Comparison of ENCODE assay signal across 11 cellular contexts in the genomic region with DNA sequence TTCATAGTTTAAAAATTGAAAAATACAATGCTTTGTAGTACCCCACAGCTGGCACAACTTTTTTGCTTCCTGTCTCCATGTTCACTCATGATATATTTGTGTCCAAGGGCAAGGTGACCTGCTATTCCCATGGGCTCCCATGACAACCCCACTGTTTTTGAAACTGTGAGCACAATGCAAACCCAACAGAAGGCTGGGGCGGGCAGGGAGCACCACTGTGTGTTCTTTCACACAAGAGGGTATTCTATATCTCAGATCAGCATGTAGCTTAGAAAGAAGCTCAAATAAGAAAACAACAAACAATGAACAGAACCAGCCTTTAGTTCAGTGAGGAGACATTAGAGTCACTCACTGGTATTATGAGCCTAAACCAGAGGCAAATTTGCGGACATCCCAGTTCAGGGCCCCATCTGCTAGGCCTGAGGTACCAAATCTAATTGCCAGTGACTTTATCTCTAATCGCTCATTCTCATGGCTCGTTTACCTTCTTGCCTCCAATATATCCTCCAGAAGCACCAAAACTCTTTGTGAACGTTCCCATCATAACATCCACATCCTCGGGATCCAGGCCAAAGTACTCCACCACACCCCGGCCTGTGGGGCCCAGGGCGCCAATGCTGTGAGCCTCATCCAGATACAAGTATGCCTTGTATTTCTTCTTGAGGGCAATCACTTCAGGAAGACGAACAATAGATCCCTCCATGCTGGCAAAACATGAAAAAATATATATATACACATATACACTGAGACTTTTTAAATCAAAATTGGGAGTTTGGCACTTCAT. TPM values are rescaled to one million over a fixed set of nuclear protein-coding genes. Genes with fewer than 3 reads are reported as not detected.
DNase-seq lines count a peak whose midpoint lies in the region; ATAC-seq and TF ChIP-seq lines count a peak whose summit lies in the region.
"Had no signal": no experiment of that assay in that cellular context is flagged by ENCODE, and none has a peak within 500 bp of the region (broad histone marks: within the 10 kb centered on the region; RNA-seq: fewer than 3 reads in every experiment).

No MANE protein-coding gene starts in this region.

- H3K4me1 ChIP-seq in CD4-positive, CD25-positive, alpha-beta regulatory T cell (ENCODE audit: control insufficient read depth, insufficient read depth, low read length, poor library complexity, severe bottlenecking) = no peaks in the 10 kb centered on the region
- H3K4me1 ChIP-seq: suprapubic skin had no signal

- H3K4me1 Mint-ChIP-seq in CD4-positive, CD25-positive, alpha-beta regulatory T cell = peaks cover 2 to 16% (median 7%) of the 10 kb centered on the region in 4 donors
- peaks cover 10% of the 10 kb centered on the region for H3K4me1 Mint-ChIP-seq in HFFc6 (ENCODE audit: low read depth)
- H3K4me1 Mint-ChIP-seq in activated T-helper 17 cell treated with anti-CD3 and anti-CD28 coated beads, Interleukin-2, amount 50 U/mL, for 72 hours = peaks cover 8% of the 10 kb centered on the region

- H3K4me3 Mint-ChIP-seq in CD4-positive, CD25-positive, alpha-beta regulatory T cell = no peak overlapping the region
- no peak overlapping the region for H3K4me3 Mint-ChIP-seq in HFFc6
- H3K4me3 Mint-ChIP-seq in activated T-helper 17 cell treated with anti-CD3 and anti-CD28 coated beads, Interleukin-2, amount 50 U/mL, for 72 hours = peak overlapping the region; percentile 46

- ATAC-seq in CD4-positive, CD25-positive, alpha-beta regulatory T cell (ENCODE audit: low read depth in 2 of 2) = no peak
- peak; percentile 12 for ATAC-seq in activated T-helper 17 cell treated with anti-CD3 and anti-CD28 coated beads, Interleukin-2, amount 50 U/mL, for 72 hours (replicated peaks)

- H3K27me3 ChIP-seq in CD4-positive, CD25-positive, alpha-beta regulatory T cell (ENCODE audit: control insufficient read depth, insufficient read depth, low read length) = no peaks in the 10 kb centered on the region
- H3K27me3 ChIP-seq: suprapubic skin had no signal

- peak overlapping the region; percentile 49 to 82 (median 70) for H3K27ac Mint-ChIP-seq in CD4-positive, CD25-positive, alpha-beta regulatory T cell
- H3K27ac Mint-ChIP-seq in HFFc6 = peak overlapping the region; percentile 64
- peak overlapping the region; percentile 63 for H3K27ac Mint-ChIP-seq in activated T-helper 17 cell treated with anti-CD3 and anti-CD28 coated beads, Interleukin-2, amount 50 U/mL, for 72 hours

- H3K27me3 Mint-ChIP-seq in CD4-positive, CD25-positive, alpha-beta regulatory T cell = no peaks in the 10 kb centered on the region
- peaks cover 7% of the 10 kb centered on the region for H3K27me3 Mint-ChIP-seq in HFFc6 (ENCODE audit: insufficient read depth)
- H3K27me3 Mint-ChIP-seq in activated T-helper 17 cell treated with anti-CD3 and anti-CD28 coated beads, Interleukin-2, amount 50 U/mL, for 72 hours = no peaks in the 10 kb centered on the region

- peaks cover 37% of the 10 kb centered on the region for H3K36me3 Mint-ChIP-seq in CD4-positive, CD25-positive, alpha-beta regulatory T cell
- peaks cover 27% of the 10 kb centered on the region for H3K36me3 Mint-ChIP-seq in HFFc6 (ENCODE audit: low read depth)
- H3K36me3 Mint-ChIP-seq in activated T-helper 17 cell treated with anti-CD3 and anti-CD28 coated beads, Interleukin-2, amount 50 U/mL, for 72 hours (ENCODE audit: low read depth) = peaks cover 92% of the 10 kb centered on the region

- peaks cover 52% of the 10 kb centered on the region for H3K36me3 ChIP-seq in CD4-positive, CD25-positive, alpha-beta regulatory T cell (ENCODE audit: control insufficient read depth, insufficient read depth, low read length)

- no peak for TF ChIP-seq CTCF in HFFc6 (IDR thresholded peaks at IDR 0.05)
- no peak for TF ChIP-seq CTCF in GM13976 (IDR thresholded peaks at IDR 0.05; ENCODE audit: borderline replicate concordance, control extremely low read depth, extremely low read depth, insufficient read depth, missing control alignments)

- in situ Hi-C loops in GM13976 (cut with MboI; ENCODE audit: low sequenced_read_pairs, unreplicated experiment) = no loop called here

- H3K27ac ChIP-seq in CD4-positive, CD25-positive, alpha-beta regulatory T cell (ENCODE audit: insufficient read depth, low read length, poor library complexity, severe bottlenecking) = no peak overlapping the region
- H3K27ac ChIP-seq: suprapubic skin had no signal

- no peaks in the 10 kb centered on the region for H3K9me3 Mint-ChIP-seq in CD4-positive, CD25-positive, alpha-beta regulatory T cell
- no peaks in the 10 kb centered on the region for H3K9me3 Mint-ChIP-seq in HFFc6
- no peaks in the 10 kb centered on the region for H3K9me3 Mint-ChIP-seq in activated T-helper 17 cell treated with anti-CD3 and anti-CD28 coated beads, Interleukin-2, amount 50 U/mL, for 72 hours

- no peak for DNase-seq in CD4-positive, CD25-positive, alpha-beta regulatory T cell
- DNase-seq in HFFc6 = no peak
- peak; percentile 42 to 90 for DNase-seq in lung microvascular endothelial cell (ENCODE audit: low read depth in 2 of 2)
- DNase-seq in COLO829 (ENCODE audit: low spot score) = no peak
- DNase-seq in GF-D8 (lab: John Stamatoyannopoulos, UW) = no peak
- DNase-seq in GM13976 (ENCODE audit: low spot score) = no peak
- no peak for DNase-seq in DMS79 treated with DMSO at 0.1 percent for 48 hours (lab: John Stamatoyannopoulos, UW)
- DNase-seq: COR-L47, NCI-H82 had no signal

- no peak overlapping the region for H3K4me3 ChIP-seq in CD4-positive, CD25-positive, alpha-beta regulatory T cell (ENCODE audit: low read depth, low read length)
- H3K4me3 ChIP-seq: suprapubic skin had no signal

- H3K9me3 ChIP-seq in CD4-positive, CD25-positive, alpha-beta regulatory T cell (ENCODE audit: control insufficient read depth in 2 of 2, low read length in 2 of 2) = no peaks in the 10 kb centered on the region
- H3K9me3 ChIP-seq: suprapubic skin had no signal

RNA-seq across cellular contexts. Expression of a gene that starts 56.4 kb away (rescaled TPM):
- not detected for total RNA-seq in CD4-positive, CD25-positive, alpha-beta regulatory T cell
- polyA plus RNA-seq in CD4-positive, CD25-positive, alpha-beta regulatory T cell = not detected
- total RNA-seq in HFFc6 (2021; fragmentation: NEBNext Ultra II Directional; extraction: Animal tissue kit (Norgen Biotek cat#: 25700)) = under 1 TPM in 1 of 6 experiments, not detected in 5; 0.10 TPM
- under 1 TPM in 1 of 2 donors, not detected in 1; 0.21 TPM for total RNA-seq in activated T-helper 17 cell treated with anti-CD3 and anti-CD28 coated beads, Interleukin-2, amount 50 U/mL, for 72 hours
- total RNA-seq in lung microvascular endothelial cell = not detected in 2 replicates
- total RNA-seq: suprapubic skin had no signal

Comparison
In these comparisons a context has a peak if more than half of its experiments do, and no peak if none do; other contexts are left out.
1. DNase-seq: peak in lung microvascular endothelial cell (2 of 2); none in CD4-positive, CD25-positive, alpha-beta regulatory T cell (0 of 3), HFFc6 (single experiment), COLO829 (single experiment), GF-D8 (single experiment), GM13976 (single experiment) and DMS79 treated with DMSO at 0.1 percent for 48 hours (single experiment).
2. Peak in every context shown above with its lines, with median percentiles within 50 percentile points of each other: H3K27ac Mint-ChIP-seq.